11 cellular contexts compared by ENCODE assay signal in genomic region chr21:32570456-32570855, GRCh38. TPM values are rescaled to one million over a fixed set of nuclear protein-coding genes. Genes with fewer than 3 reads are reported as not detected.
DNase-seq lines count a peak whose midpoint lies in the region; ATAC-seq and TF ChIP-seq lines count a peak whose summit lies in the region.
"Had no signal": no experiment of that assay in that cellular context is flagged by ENCODE, and none has a peak within 500 bp of the region (broad histone marks: within the 10 kb centered on the region; RNA-seq: fewer than 3 reads in every experiment).

No MANE protein-coding gene starts in this region.

- peak overlapping the region; percentile 85 for H3K4me3 Mint-ChIP-seq in activated CD8-positive, alpha-beta memory T cell treated with anti-CD3 and anti-CD28 coated beads, Interleukin-2, amount 10 ng/mL, durations not matched to agents 7 days and 5 days
- H3K4me3 Mint-ChIP-seq in T-helper 17 cell (peak overlapping the region; percentile 93), endothelial cell (ENCODE audit: unreplicated experiment) (peak overlapping the region; percentile 85)
- H3K4me3 Mint-ChIP-seq in stimulated activated effector memory CD8-positive, alpha-beta T cell treated with anti-CD3 and anti-CD28 coated beads, Interleukin-12 subunit alpha, Interleukin-12 subunit beta, amount 100 ng/mL, for 72 hours, result peak overlapping the region; percentile 94

- no peak overlapping the region for H3K27ac ChIP-seq in A673 (ENCODE audit: low read depth, low read length, poor library complexity, severe bottlenecking)

- no peak overlapping the region for H3K4me3 ChIP-seq in A673 (ENCODE audit: low read depth, low read length, poor library complexity, severe bottlenecking)

- H3K4me1 ChIP-seq in A673 (ENCODE audit: insufficient read depth, low read length, poor library complexity, severe bottlenecking), result no peaks in the 10 kb centered on the region

- H3K27me3 ChIP-seq in A673 (replicated peaks; ENCODE audit: insufficient read depth, low read depth, low read length, poor library complexity), result no peaks in the 10 kb centered on the region
- H3K27me3 ChIP-seq: esophagus muscularis mucosa had no signal

- H3K9me3 ChIP-seq in T-helper 17 cell (ENCODE audit: control insufficient read depth, low read length, poor library complexity, severe bottlenecking) (no peaks in the 10 kb centered on the region), A673 (ENCODE audit: low read depth, low read length, poor library complexity, severe bottlenecking) (no peaks in the 10 kb centered on the region)
- H3K9me3 ChIP-seq: esophagus muscularis mucosa had no signal

- no peaks in the 10 kb centered on the region for H3K36me3 ChIP-seq in A673 (ENCODE audit: insufficient read depth, low read length, poor library complexity, severe bottlenecking)
- H3K36me3 ChIP-seq: esophagus muscularis mucosa had no signal

- no peaks in the 10 kb centered on the region for H3K9me3 Mint-ChIP-seq in activated CD8-positive, alpha-beta memory T cell treated with anti-CD3 and anti-CD28 coated beads, Interleukin-2, amount 10 ng/mL, durations not matched to agents 7 days and 5 days (ENCODE audit: low read depth)
- no peaks in the 10 kb centered on the region for H3K9me3 Mint-ChIP-seq in endothelial cell (ENCODE audit: unreplicated experiment)
- no peaks in the 10 kb centered on the region for H3K9me3 Mint-ChIP-seq in stimulated activated effector memory CD8-positive, alpha-beta T cell treated with anti-CD3 and anti-CD28 coated beads, Interleukin-12 subunit alpha, Interleukin-12 subunit beta, amount 100 ng/mL, for 72 hours
- H3K9me3 Mint-ChIP-seq: dendritic cell treated with granulocyte-macrophage colony-stimulating factor and Interleukin-4, amounts not matched to agents 40 ng/mL and 50 ng/mL, for 4 days had no signal

- no TSS peak for BruUV-seq in A673 (replicated peaks; lab: Mats Ljungman, UMichigan)

- POLR2A ChIA-PET in A673 (lab: Charles Lee; ENCODE audit: low non-redundant PET), result no interaction called here

- TF ChIP-seq CTCF in endothelial cell (IDR thresholded peaks at IDR 0.05; ENCODE audit: unreplicated experiment), result no peak
- TF ChIP-seq CTCF in A673 (conservative IDR thresholded peaks at IDR 0.05; ENCODE audit: low read depth, low read length), result no peak

- no peak for DNase-seq in activated CD8-positive, alpha-beta memory T cell treated with anti-CD3 and anti-CD28 coated beads, Interleukin-2, amount 10 ng/mL, durations not matched to agents 7 days and 5 days
- DNase-seq in activated CD8-positive, alpha-beta memory T cell treated with anti-CD3 and anti-CD28 coated beads for 24 hours, result no peak
- DNase-seq in T-helper 17 cell (no peak), endothelial cell (ENCODE audit: low spot score) (no peak), A673 (ENCODE audit: low spot score) (no peak), T-helper 9 cell (no peak), NCI-H2081 (lab: John Stamatoyannopoulos, UW) (no peak)
- DNase-seq in stimulated activated effector memory CD8-positive, alpha-beta T cell treated with anti-CD3 and anti-CD28 coated beads, Interleukin-12 subunit alpha, Interleukin-12 subunit beta, amount 100 ng/mL, for 72 hours (ENCODE audit: low spot score in 2 of 2), result no peak
- DNase-seq: NCI-H187 treated with DMSO at 0.1 percent for 48 hours had no signal

- H3K27ac Mint-ChIP-seq in activated CD8-positive, alpha-beta memory T cell treated with anti-CD3 and anti-CD28 coated beads, Interleukin-2, amount 10 ng/mL, durations not matched to agents 7 days and 5 days, result peak overlapping the region; percentile 86
- H3K27ac Mint-ChIP-seq in T-helper 17 cell (peak overlapping the region; percentile 93), endothelial cell (ENCODE audit: unreplicated experiment) (no peak overlapping the region)
- H3K27ac Mint-ChIP-seq in stimulated activated effector memory CD8-positive, alpha-beta T cell treated with anti-CD3 and anti-CD28 coated beads, Interleukin-12 subunit alpha, Interleukin-12 subunit beta, amount 100 ng/mL, for 72 hours, result peak overlapping the region; percentile 93

- peaks cover 11% of the 10 kb centered on the region for H3K36me3 Mint-ChIP-seq in activated CD8-positive, alpha-beta memory T cell treated with anti-CD3 and anti-CD28 coated beads, Interleukin-2, amount 10 ng/mL, durations not matched to agents 7 days and 5 days
- H3K36me3 Mint-ChIP-seq in T-helper 17 cell (ENCODE audit: low read depth) (peaks cover 4% of the 10 kb centered on the region), endothelial cell (ENCODE audit: low read depth, unreplicated experiment) (peaks cover 2% of the 10 kb centered on the region)
- peaks cover 9% of the 10 kb centered on the region for H3K36me3 Mint-ChIP-seq in stimulated activated effector memory CD8-positive, alpha-beta T cell treated with anti-CD3 and anti-CD28 coated beads, Interleukin-12 subunit alpha, Interleukin-12 subunit beta, amount 100 ng/mL, for 72 hours

- intact Hi-C loops in A673 (cut with micrococcal nuclease; ENCODE audit: unreplicated experiment), result no loop called here

- peaks cover under 1% of the 10 kb centered on the region for H3K27me3 Mint-ChIP-seq in activated CD8-positive, alpha-beta memory T cell treated with anti-CD3 and anti-CD28 coated beads, Interleukin-2, amount 10 ng/mL, durations not matched to agents 7 days and 5 days
- no peaks in the 10 kb centered on the region for H3K27me3 Mint-ChIP-seq in T-helper 17 cell
- peaks cover 4% of the 10 kb centered on the region for H3K27me3 Mint-ChIP-seq in endothelial cell (ENCODE audit: unreplicated experiment)

- peaks cover 22% of the 10 kb centered on the region for H3K4me1 Mint-ChIP-seq in activated CD8-positive, alpha-beta memory T cell treated with anti-CD3 and anti-CD28 coated beads, Interleukin-2, amount 10 ng/mL, durations not matched to agents 7 days and 5 days
- H3K4me1 Mint-ChIP-seq in T-helper 17 cell (peaks cover 28% of the 10 kb centered on the region), endothelial cell (ENCODE audit: unreplicated experiment) (peaks cover 3% of the 10 kb centered on the region)
- peaks cover 30% of the 10 kb centered on the region for H3K4me1 Mint-ChIP-seq in stimulated activated effector memory CD8-positive, alpha-beta T cell treated with anti-CD3 and anti-CD28 coated beads, Interleukin-12 subunit alpha, Interleukin-12 subunit beta, amount 100 ng/mL, for 72 hours

- ATAC-seq in activated CD8-positive, alpha-beta memory T cell treated with anti-CD3 and anti-CD28 coated beads, Interleukin-2, amount 10 ng/mL, durations not matched to agents 7 days and 5 days, result peak; percentile 3
- ATAC-seq in T-helper 17 cell, result no peak
- ATAC-seq in stimulated activated effector memory CD8-positive, alpha-beta T cell treated with anti-CD3 and anti-CD28 coated beads, Interleukin-12 subunit alpha, Interleukin-12 subunit beta, amount 100 ng/mL, for 72 hours, result peak; percentile 36

- CTCF ChIA-PET in activated CD8-positive, alpha-beta memory T cell treated with anti-CD3 and anti-CD28 coated beads, Interleukin-2, amount 10 ng/mL, durations not matched to agents 7 days and 5 days (lab: Charles Lee), result interaction anchor here (0.7 to 3.4 kb wide), 10 partner anchors 18 to 227 kb away, joined by 3 to 66 read pairs (median 6); partner anchors contain the start of gene EVA1C
- CTCF ChIA-PET in A673 (lab: Charles Lee), result interaction anchor here (0.7 to 1.3 kb wide), 2 partner anchors 30 to 167 kb away, joined by 5 to 6 read pairs; no protein-coding TSS in a partner anchor

RNA-seq across cellular contexts. Expression of gene TCP10L, which starts 14.9 kb away (rescaled TPM):
- total RNA-seq in activated CD8-positive, alpha-beta memory T cell treated with anti-CD3 and anti-CD28 coated beads, Interleukin-2, amount 10 ng/mL, durations not matched to agents 7 days and 5 days, result not detected
- total RNA-seq in T-helper 17 cell (under 1 TPM in 1 of 2 donors, not detected in 1; 0.57 TPM), endothelial cell (ENCODE audit: unreplicated experiment) (0.31 TPM), A673 (2021) (2.5 and 3.7 TPM in 2 replicates)

RNA-seq across cellular contexts. Expression of gene CFAP298, which starts 41.7 kb away (rescaled TPM):
- total RNA-seq in activated CD8-positive, alpha-beta memory T cell treated with anti-CD3 and anti-CD28 coated beads, Interleukin-2, amount 10 ng/mL, durations not matched to agents 7 days and 5 days, result 10 to 100 TPM; 40.1 to 40.4 TPM
- total RNA-seq in T-helper 17 cell (10 to 100 TPM; 20.3 to 22.5 TPM), endothelial cell (ENCODE audit: unreplicated experiment) (60.3 TPM), A673 (2021) (54.8 and 55.2 TPM in 2 replicates)
